ENCODE assay signal across 8 cellular contexts in genomic region chr14:32657081-32657480, GRCh38.
DNase-seq lines count a peak whose midpoint lies in the region; ATAC-seq and TF ChIP-seq lines count a peak whose summit lies in the region.

No MANE protein-coding gene starts in this region.

- H3K9me3 Mint-ChIP-seq in neural crest cell (no peaks in the 10 kb centered on the region), Calu3 (ENCODE audit: low read depth, unreplicated experiment) (peaks cover 2% of the 10 kb centered on the region)
- no peaks in the 10 kb centered on the region for H3K9me3 Mint-ChIP-seq in activated T-helper 2 cell treated with anti-CD3 and anti-CD28 coated beads, Interferon-gamma antibody, Interleukin-2, Interleukin-4, amounts not matched to agents 10 μg/mL and 5 μg/mL and 100 μg/mL, durations not matched to agents 14 hours and 24 hours and 36 hours

- H3K4me3 Mint-ChIP-seq in neural crest cell = no peak overlapping the region
- no peak overlapping the region for H3K4me3 Mint-ChIP-seq in Calu3 (ENCODE audit: low read depth, unreplicated experiment)
- no peak overlapping the region for H3K4me3 Mint-ChIP-seq in activated T-helper 2 cell treated with anti-CD3 and anti-CD28 coated beads, Interferon-gamma antibody, Interleukin-2, Interleukin-4, amounts not matched to agents 10 μg/mL and 5 μg/mL and 100 μg/mL, durations not matched to agents 14 hours and 24 hours and 36 hours (ENCODE audit: low read depth)

- no peak overlapping the region for H3K4me3 ChIP-seq in esophagus muscularis mucosa

- no peaks in the 10 kb centered on the region for H3K27me3 ChIP-seq in esophagus muscularis mucosa

- ATAC-seq in HG03469 (IDR thresholded peaks at IDR 0.05; ENCODE audit: unreplicated experiment) = peak; percentile 55

- H3K36me3 Mint-ChIP-seq in neural crest cell (ENCODE audit: low read depth) = no peaks in the 10 kb centered on the region
- H3K36me3 Mint-ChIP-seq in Calu3 (ENCODE audit: insufficient read depth, unreplicated experiment) = no peaks in the 10 kb centered on the region
- H3K36me3 Mint-ChIP-seq in activated T-helper 2 cell treated with anti-CD3 and anti-CD28 coated beads, Interferon-gamma antibody, Interleukin-2, Interleukin-4, amounts not matched to agents 10 μg/mL and 5 μg/mL and 100 μg/mL, durations not matched to agents 14 hours and 24 hours and 36 hours (ENCODE audit: low read depth) = no peaks in the 10 kb centered on the region

- 68% methylated on average over 4 of the region's 4 CpGs for WGBS in esophagus muscularis mucosa

- H3K4me1 Mint-ChIP-seq in neural crest cell = peaks cover 8% of the 10 kb centered on the region
- H3K4me1 Mint-ChIP-seq in Calu3 (ENCODE audit: low read depth, unreplicated experiment) = no peaks in the 10 kb centered on the region
- no peaks in the 10 kb centered on the region for H3K4me1 Mint-ChIP-seq in activated T-helper 2 cell treated with anti-CD3 and anti-CD28 coated beads, Interferon-gamma antibody, Interleukin-2, Interleukin-4, amounts not matched to agents 10 μg/mL and 5 μg/mL and 100 μg/mL, durations not matched to agents 14 hours and 24 hours and 36 hours (ENCODE audit: low read depth)

- no peak overlapping the region for H3K27ac ChIP-seq in esophagus muscularis mucosa (replicated peaks in 1 of 4)

- no peaks in the 10 kb centered on the region for H3K9me3 ChIP-seq in esophagus muscularis mucosa

- TF ChIP-seq EP300 in esophagus muscularis mucosa (IDR thresholded peaks at IDR 0.05) = no peak

- no peak for TF ChIP-seq POLR2A in esophagus muscularis mucosa (IDR thresholded peaks at IDR 0.05; ENCODE audit: low read depth)

- H3K27me3 Mint-ChIP-seq in neural crest cell (ENCODE audit: low read depth) (no peaks in the 10 kb centered on the region), Calu3 (ENCODE audit: unreplicated experiment) (peaks cover 22% of the 10 kb centered on the region)
- H3K27me3 Mint-ChIP-seq in activated T-helper 2 cell treated with anti-CD3 and anti-CD28 coated beads, Interferon-gamma antibody, Interleukin-2, Interleukin-4, amounts not matched to agents 10 μg/mL and 5 μg/mL and 100 μg/mL, durations not matched to agents 14 hours and 24 hours and 36 hours (ENCODE audit: low read depth) = no peaks in the 10 kb centered on the region

- DNase-seq in Daoy (ENCODE audit: low read depth) (peak; percentile 57), cerebellar cortex (ENCODE audit: low spot score) (peak; percentile 13), neural crest cell (ENCODE audit: low read depth, low spot score) (no peak), Calu3 (no peak), esophagus muscularis mucosa (ENCODE audit: extremely low spot score) (no peak)
- no peak for DNase-seq in stimulated activated CD4-positive, alpha-beta T cell treated with anti-CD3 and anti-CD28 coated beads, Interleukin-2, amount 100 ng/mL, for 48 hours
- DNase-seq in activated T-helper 2 cell treated with anti-CD3 and anti-CD28 coated beads, Interferon-gamma antibody, Interleukin-2, Interleukin-4, amounts not matched to agents 10 μg/mL and 5 μg/mL and 100 μg/mL, durations not matched to agents 14 hours and 24 hours and 36 hours (ENCODE audit: low spot score) = no peak

- H3K36me3 ChIP-seq in esophagus muscularis mucosa = no peaks in the 10 kb centered on the region

- CTCF ChIA-PET in Calu3 (lab: Charles Lee) = no interaction called here

- H3K4me1 ChIP-seq in esophagus muscularis mucosa = peaks cover 0 to 5% (median 2%) of the 10 kb centered on the region in 4 donors

- no peak for TF ChIP-seq CTCF in neural crest cell (conservative IDR thresholded peaks at IDR 0.05)
- TF ChIP-seq CTCF in Calu3 (IDR thresholded peaks at IDR 0.05; ENCODE audit: unreplicated experiment) = no peak
- TF ChIP-seq CTCF in esophagus muscularis mucosa (IDR thresholded peaks at IDR 0.05) = no peak

- BruUV-seq in Calu3 (replicated peaks; lab: Mats Ljungman, UMichigan) = no TSS peak

- intact Hi-C loops in Calu3 (cut with micrococcal nuclease; ENCODE audit: unreplicated experiment) (no loop called here), esophagus muscularis mucosa (cut with DNase I) (no loop called here)
- intact Hi-C loops in activated T-helper 2 cell treated with anti-CD3 and anti-CD28 coated beads, Interferon-gamma antibody, Interleukin-2, Interleukin-4, amounts not matched to agents 10 μg/mL and 5 μg/mL and 100 μg/mL, durations not matched to agents 14 hours and 24 hours and 36 hours (cut with micrococcal nuclease) = no loop called here

- H3K27ac Mint-ChIP-seq in neural crest cell (ENCODE audit: unreplicated experiment) (peak overlapping the region; percentile 2), Calu3 (ENCODE audit: unreplicated experiment) (no peak overlapping the region)
- no peak overlapping the region for H3K27ac Mint-ChIP-seq in activated T-helper 2 cell treated with anti-CD3 and anti-CD28 coated beads, Interferon-gamma antibody, Interleukin-2, Interleukin-4, amounts not matched to agents 10 μg/mL and 5 μg/mL and 100 μg/mL, durations not matched to agents 14 hours and 24 hours and 36 hours

Comparison
In these comparisons a context has a peak if more than half of its experiments do, and no peak if none do; other contexts are left out.
1. DNase-seq: peak in Daoy (single experiment) and cerebellar cortex (single experiment); none in neural crest cell (single experiment), Calu3 (single experiment), stimulated activated CD4-positive, alpha-beta T cell treated with anti-CD3 and anti-CD28 coated beads, Interleukin-2, amount 100 ng/mL, for 48 hours (0 of 2), activated T-helper 2 cell treated with anti-CD3 and anti-CD28 coated beads, Interferon-gamma antibody, Interleukin-2, Interleukin-4, amounts not matched to agents 10 μg/mL and 5 μg/mL and 100 μg/mL, durations not matched to agents 14 hours and 24 hours and 36 hours (single experiment) and esophagus muscularis mucosa (single experiment).